In the genomic region with DNA sequence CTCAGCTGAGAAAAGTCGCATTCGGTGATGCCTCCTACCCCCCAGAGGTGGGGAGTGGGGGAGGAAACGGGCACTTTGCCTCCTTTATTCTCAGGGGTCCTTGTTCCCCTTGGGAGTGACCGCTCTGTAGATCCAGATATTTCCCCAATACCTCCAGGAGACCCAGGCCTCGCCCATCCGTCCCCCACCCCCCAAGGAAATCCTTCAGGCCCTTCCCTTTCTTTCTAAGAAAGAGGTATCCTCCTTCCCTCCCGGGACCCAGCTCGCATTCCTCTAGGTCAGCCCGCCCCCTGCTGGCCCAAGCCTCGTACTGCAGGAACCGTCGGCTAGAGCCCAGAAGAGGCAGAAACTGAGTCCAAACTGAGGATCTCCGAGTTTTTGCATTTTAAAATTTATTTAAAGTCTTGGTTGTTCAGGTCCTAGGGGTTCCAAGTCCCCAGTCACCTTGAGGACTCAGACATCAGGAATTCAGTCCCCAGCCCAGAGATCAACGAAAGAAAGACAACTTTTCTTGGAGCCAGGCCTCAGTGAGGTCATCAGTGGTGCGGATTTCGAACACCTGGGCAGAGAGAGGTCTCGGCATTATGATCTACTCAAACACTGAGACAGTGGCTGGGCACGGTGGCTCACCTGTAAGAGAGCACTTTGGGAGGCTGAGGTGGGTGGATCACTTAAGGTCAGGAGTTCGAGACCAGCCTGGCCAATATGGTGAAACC, we compare ENCODE assay signal across 8 cellular contexts. TPM values are rescaled to one million over a fixed set of nuclear protein-coding genes. Genes with fewer than 3 reads are reported as not detected.
DNase-seq lines count a peak whose midpoint lies in the region; ATAC-seq and TF ChIP-seq lines count a peak whose summit lies in the region.

No MANE protein-coding gene starts in this region.

- DNase-seq in AG10803 (ENCODE audit: low read depth) = peak; percentile 60
- DNase-seq in GOT3 (lab: John Stamatoyannopoulos, UW) = peak; percentile 27
- peak; percentile 60 to 74 for DNase-seq in NCI-H524 (lab: John Stamatoyannopoulos, UW)
- DNase-seq in activated CD8-positive, alpha-beta T cell treated with anti-CD3 and anti-CD28 coated beads, Interleukin-2, amount 10 ng/mL, durations not matched to agents 7 days and 5 days = peak; percentile 86
- peak; percentile 83 for DNase-seq in effector CD4-positive, alpha-beta T cell
- peak; percentile 90 for DNase-seq in medulla oblongata (ENCODE audit: extremely low spot score)
- DNase-seq in stimulated activated CD8-positive, alpha-beta memory T cell treated with anti-CD3 and anti-CD28 coated beads, Interleukin-15, amount 100 ng/mL, for 1 hour (ENCODE audit: low read depth) = peak; percentile 81

- POLR2A ChIA-PET in activated CD8-positive, alpha-beta T cell treated with anti-CD3 and anti-CD28 coated beads, Interleukin-2, amount 10 ng/mL, durations not matched to agents 7 days and 5 days (lab: Charles Lee) = interaction anchor here (1.5 to 1.7 kb wide), 2 partner anchors 116 to 206 kb away, joined by 4 to 6 read pairs; no protein-coding TSS in a partner anchor

- no peak overlapping the region for H3K4me3 Mint-ChIP-seq in activated CD8-positive, alpha-beta T cell treated with anti-CD3 and anti-CD28 coated beads, Interleukin-2, amount 10 ng/mL, durations not matched to agents 7 days and 5 days

- H3K27ac Mint-ChIP-seq in activated CD8-positive, alpha-beta T cell treated with anti-CD3 and anti-CD28 coated beads, Interleukin-2, amount 10 ng/mL, durations not matched to agents 7 days and 5 days = peak overlapping the region; percentile 46

- peak; percentile 68 for ATAC-seq in activated CD8-positive, alpha-beta T cell treated with anti-CD3 and anti-CD28 coated beads, Interleukin-2, amount 10 ng/mL, durations not matched to agents 7 days and 5 days
- no peak for ATAC-seq in HG02759 (IDR thresholded peaks at IDR 0.05; ENCODE audit: unreplicated experiment)

- H3K36me3 Mint-ChIP-seq in activated CD8-positive, alpha-beta T cell treated with anti-CD3 and anti-CD28 coated beads, Interleukin-2, amount 10 ng/mL, durations not matched to agents 7 days and 5 days (ENCODE audit: low read depth) = peaks cover 43% of the 10 kb centered on the region

- H3K4me3 ChIP-seq in AG10803 (ENCODE audit: low read length) = no peak overlapping the region

- no peaks in the 10 kb centered on the region for H3K27me3 Mint-ChIP-seq in activated CD8-positive, alpha-beta T cell treated with anti-CD3 and anti-CD28 coated beads, Interleukin-2, amount 10 ng/mL, durations not matched to agents 7 days and 5 days (ENCODE audit: low read depth)

- peaks cover 42% of the 10 kb centered on the region for H3K4me1 Mint-ChIP-seq in activated CD8-positive, alpha-beta T cell treated with anti-CD3 and anti-CD28 coated beads, Interleukin-2, amount 10 ng/mL, durations not matched to agents 7 days and 5 days (ENCODE audit: low read depth)

- H3K9me3 Mint-ChIP-seq in activated CD8-positive, alpha-beta T cell treated with anti-CD3 and anti-CD28 coated beads, Interleukin-2, amount 10 ng/mL, durations not matched to agents 7 days and 5 days (ENCODE audit: insufficient read depth) = no peaks in the 10 kb centered on the region

- TF ChIP-seq CTCF in AG10803 (conservative IDR thresholded peaks at IDR 0.05; ENCODE audit: low read length) = peak; percentile 95

- CTCF ChIA-PET in activated CD8-positive, alpha-beta T cell treated with anti-CD3 and anti-CD28 coated beads, Interleukin-2, amount 10 ng/mL, durations not matched to agents 7 days and 5 days (lab: Charles Lee) = interaction anchor here (0.7 to 2.9 kb wide), 15 partner anchors 14 to 208 kb away, joined by 3 to 20 read pairs (median 5); partner anchors contain the start of genes IFNL1 and SAMD4B

RNA-seq across cellular contexts. Expression of gene LRFN1, which starts 7.5 kb away (rescaled TPM):
- total RNA-seq in activated CD8-positive, alpha-beta T cell treated with anti-CD3 and anti-CD28 coated beads, Interleukin-2, amount 10 ng/mL, durations not matched to agents 7 days and 5 days = 1 to 10 TPM; 8.0 to 8.3 TPM

RNA-seq across cellular contexts. Expression of gene GMFG, which starts 7.7 kb away (rescaled TPM):
- total RNA-seq in activated CD8-positive, alpha-beta T cell treated with anti-CD3 and anti-CD28 coated beads, Interleukin-2, amount 10 ng/mL, durations not matched to agents 7 days and 5 days = 100 to 1,000 TPM; 471 to 482 TPM

RNA-seq across cellular contexts. Expression of gene SAMD4B, which starts 14.1 kb away (rescaled TPM):
- total RNA-seq in activated CD8-positive, alpha-beta T cell treated with anti-CD3 and anti-CD28 coated beads, Interleukin-2, amount 10 ng/mL, durations not matched to agents 7 days and 5 days = 10 to 100 TPM; 43.7 to 44.5 TPM

RNA-seq across cellular contexts. Expression of gene IFNL1, which starts 31.9 kb away (rescaled TPM):
- total RNA-seq in activated CD8-positive, alpha-beta T cell treated with anti-CD3 and anti-CD28 coated beads, Interleukin-2, amount 10 ng/mL, durations not matched to agents 7 days and 5 days = under 1 TPM in 1 of 2 experiments, not detected in 1; 0.29 TPM

RNA-seq across cellular contexts. Expression of gene IFNL2, which starts 60.0 kb away (rescaled TPM):
- not detected for total RNA-seq in activated CD8-positive, alpha-beta T cell treated with anti-CD3 and anti-CD28 coated beads, Interleukin-2, amount 10 ng/mL, durations not matched to agents 7 days and 5 days

Comparison
In these comparisons a context has a peak if more than half of its experiments do, and no peak if none do; other contexts are left out.
1. DNase-seq: peak in every context shown above with its lines; median percentile 90 in medulla oblongata; 86 in activated CD8-positive, alpha-beta T cell treated with anti-CD3 and anti-CD28 coated beads, Interleukin-2, amount 10 ng/mL, durations not matched to agents 7 days and 5 days; 83 in effector CD4-positive, alpha-beta T cell; 81 in stimulated activated CD8-positive, alpha-beta memory T cell treated with anti-CD3 and anti-CD28 coated beads, Interleukin-15, amount 100 ng/mL, for 1 hour; 67 in NCI-H524; 60 in AG10803; 27 in GOT3.